16 cellular contexts compared by ENCODE assay signal in the genomic region with DNA sequence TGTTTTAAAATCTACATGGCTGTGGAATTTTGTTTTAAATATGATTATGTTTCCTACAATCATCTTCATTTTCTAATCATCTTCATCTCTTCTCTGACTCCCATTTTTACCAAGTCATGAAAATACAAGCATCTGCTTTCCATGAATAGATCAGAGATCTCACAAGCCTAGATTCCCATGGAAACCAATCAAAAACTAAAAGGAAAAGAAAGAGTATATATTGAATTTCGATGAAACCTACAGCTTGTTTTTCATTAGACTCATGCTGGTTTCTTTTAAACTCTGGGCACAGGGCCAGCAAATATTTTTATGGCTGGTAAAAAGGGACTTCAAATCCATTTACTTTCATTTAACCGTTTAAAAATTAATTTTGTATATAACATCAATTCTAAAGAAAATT. TPM values are rescaled to one million over a fixed set of nuclear protein-coding genes. Genes with fewer than 3 reads are reported as not detected.
A peak's percentile ranks its signal among the peaks of the same experiment; 100 is the strongest.
DNase-seq lines count a peak whose midpoint lies in the region; ATAC-seq, FAIRE-seq and TF ChIP-seq lines count a peak whose summit lies in the region.
"Had no signal": no experiment of that assay in that cellular context is flagged by ENCODE, and none has a peak within 500 bp of the region (broad histone marks: within the 10 kb centered on the region; RNA-seq: fewer than 3 reads in every experiment).

No MANE protein-coding gene starts in this region.

- H3K4me3 ChIP-seq in H1 (ENCODE audit: extremely low read depth in 1 of 4, insufficient read depth in 2 of 4, low read depth in 3 of 4, low read length in 4 of 4), result no peak overlapping the region
- H3K4me3 ChIP-seq in retinal pigment epithelial cell (ENCODE audit: low read length), result no peak overlapping the region
- no peak overlapping the region for H3K4me3 ChIP-seq in right lobe of liver

- TF ChIP-seq CTCF in H1 (IDR thresholded peaks at IDR 0.05; ENCODE audit: control extremely low read depth in 1 of 3, insufficient read depth in 1 of 3, low read depth in 1 of 3, low read length in 3 of 3), result no peak
- no peak for TF ChIP-seq CTCF in retinal pigment epithelial cell (conservative IDR thresholded peaks at IDR 0.05; ENCODE audit: low read depth, low read length)
- TF ChIP-seq CTCF in right lobe of liver (IDR thresholded peaks at IDR 0.05), result no peak

- H3K56ac ChIP-seq in H1 (replicated peaks; ENCODE audit: insufficient read length, low read depth, low read length), result no peak overlapping the region

- intact Hi-C loops in right lobe of liver (cut with DNase I), result no loop called here

- no peak for ATAC-seq in right lobe of liver

- no peak overlapping the region for H2BK15ac ChIP-seq in H1 (ENCODE audit: low read length)

- TF ChIP-seq EP300 in H1 (IDR thresholded peaks at IDR 0.05; ENCODE audit: borderline replicate concordance in 1 of 2, low read depth in 2 of 2, low read length in 2 of 2), result no peak

- no peak overlapping the region for H2BK120ac ChIP-seq in H1 (replicated peaks; ENCODE audit: low read depth, low read length)

- peaks cover 0 to 23% of the 10 kb centered on the region in 2 experiments; a peak in 2 of 4 replicates for H3K79me2 ChIP-seq in H1 (ENCODE audit: control insufficient read depth in 1 of 2, insufficient read depth in 2 of 2, low read length in 2 of 2)
- H3K79me2 ChIP-seq: parathyroid adenoma had no signal

- H4K91ac ChIP-seq in H1 (replicated peaks; ENCODE audit: insufficient read length, low read length), result no peak overlapping the region

- POLR2A ChIA-PET in H1 (lab: Charles Lee; ENCODE audit: partially characterized antibody), result interaction anchor here (1.9 kb wide), 1 partner anchor 9 kb away, joined by 6 read pairs; no protein-coding TSS in a partner anchor

- H3K9me3 ChIP-seq in H1 (ENCODE audit: insufficient read depth in 2 of 2, low read depth in 1 of 2, low read length in 1 of 2) (no peaks in the 10 kb centered on the region), right lobe of liver (no peaks in the 10 kb centered on the region)

- no peaks in the 10 kb centered on the region for H3K36me3 ChIP-seq in H1 (ENCODE audit: control insufficient read depth in 2 of 4, insufficient read depth in 4 of 4, low read length in 3 of 4)
- no peaks in the 10 kb centered on the region for H3K36me3 ChIP-seq in right lobe of liver

- TF ChIP-seq RAD21 in H1 (IDR thresholded peaks at IDR 0.05 in 1 of 2, conservative IDR thresholded peaks at IDR 0.05 in 1 of 2; ENCODE audit: low read depth in 2 of 2, low read length in 2 of 2), result no peak

- no peak overlapping the region for H2BK5ac ChIP-seq in H1 (ENCODE audit: low read depth, low read length)

- no peaks in the 10 kb centered on the region for H3K27me3 ChIP-seq in H1 (replicated peaks in 1 of 4; ENCODE audit: control insufficient read depth in 3 of 4, extremely low read depth in 1 of 4, insufficient read depth in 3 of 4, low read length in 3 of 4)
- no peaks in the 10 kb centered on the region for H3K27me3 ChIP-seq in right lobe of liver

- H3K4ac ChIP-seq in H1 (replicated peaks; ENCODE audit: insufficient read length, low read depth, low read length), result no peak overlapping the region

- H4K5ac ChIP-seq in H1 (ENCODE audit: insufficient read length, low read depth, low read length), result peak overlapping the region; percentile 49

- H3K23me2 ChIP-seq in H1 (ENCODE audit: low read depth, low read length), result peaks cover 2% of the 10 kb centered on the region; the same call in 1 of the 2 replicates

- H2BK12ac ChIP-seq in H1 (ENCODE audit: low read depth, low read length), result no peak overlapping the region

- no peak overlapping the region for H3K23ac ChIP-seq in H1 (ENCODE audit: insufficient read length)

- no peak overlapping the region for H2AFZ ChIP-seq in H1 (ENCODE audit: low read length)
- H2AFZ ChIP-seq: parathyroid adenoma had no signal

- no peaks in the 10 kb centered on the region for H4K20me1 ChIP-seq in H1 (replicated peaks in 1 of 2; ENCODE audit: control insufficient read depth in 1 of 2, insufficient read depth in 2 of 2, low read length in 2 of 2)

- no peak overlapping the region for H3K14ac ChIP-seq in H1 (ENCODE audit: insufficient read length)

- peaks cover 0 to 7% (median 3%) of the 10 kb centered on the region in 4 experiments; a peak in 2 of 7 replicates for H3K4me1 ChIP-seq in H1 (replicated peaks in 1 of 4; ENCODE audit: control insufficient read depth in 3 of 4, insufficient read depth in 4 of 4, low read length in 3 of 4)
- no peaks in the 10 kb centered on the region for H3K4me1 ChIP-seq in right lobe of liver

- H3K18ac ChIP-seq in H1 (ENCODE audit: extremely low read depth, low read length), result no peak overlapping the region

- no peak for TF ChIP-seq POLR2A in H1 (IDR thresholded peaks at IDR 0.05; ENCODE audit: control extremely low read depth in 1 of 2, low read depth in 2 of 2, low read length in 2 of 2)
- no peak for TF ChIP-seq POLR2A in right lobe of liver (IDR thresholded peaks at IDR 0.05)

- no peak overlapping the region for H3K4me2 ChIP-seq in H1 (ENCODE audit: insufficient read depth in 1 of 2, low read depth in 2 of 2, low read length in 2 of 2)

- H3K79me1 ChIP-seq in H1 (ENCODE audit: low read depth, low read length), result no peaks in the 10 kb centered on the region

- CTCF ChIA-PET in H1 (lab: Charles Lee; ENCODE audit: partially characterized antibody), result interaction anchor here (0.6 to 2.0 kb wide), 3 partner anchors 13 to 238 kb away, joined by 3 to 10 read pairs (median 3); no protein-coding TSS in a partner anchor

- H4K8ac ChIP-seq in H1 (ENCODE audit: extremely low read depth, insufficient read depth, low read length), result no peak overlapping the region

- 68% methylated on average over 2 of the region's 2 CpGs; no CpG with 5 or more reads in 1 of the 2 experiments for WGBS in H1 (ENCODE audit: extremely low coverage in 1 of 2, insufficient coverage in 1 of 2, insufficient read length in 1 of 2, insufficient replicate concordance in 2 of 2, low coverage in 1 of 2, low lambda C conversion rate in 2 of 2, missing lambda C conversion rate in 1 of 2), 2 experiments
- WGBS in right lobe of liver (ENCODE audit: insufficient coverage, low coverage, low lambda C conversion rate, missing lambda C conversion rate), result 46% methylated on average over 2 of the region's 2 CpGs

- no peak overlapping the region for H3K9ac ChIP-seq in H1 (replicated peaks in 1 of 4; ENCODE audit: extremely low read depth in 1 of 4, low read depth in 3 of 4, low read length in 3 of 4)
- H3K9ac ChIP-seq: parathyroid adenoma had no signal

- H2AK5ac ChIP-seq in H1 (ENCODE audit: low read depth, low read length), result no peak overlapping the region

- H2BK20ac ChIP-seq in H1 (ENCODE audit: low read length), result no peak overlapping the region

- H3K27ac ChIP-seq in H1 (ENCODE audit: low read depth, low read length), result no peak overlapping the region
- H3K27ac ChIP-seq in right lobe of liver, result no peak overlapping the region
- H3K27ac ChIP-seq: 22Rv1, parathyroid adenoma, RWPE1 had no signal

- DNase-seq in DMS 273 (lab: John Stamatoyannopoulos, UW; ENCODE audit: unreplicated experiment), result peak; percentile 5
- no peak for DNase-seq in DMS 273 treated with DMSO at 0.1 percent for 48 hours (lab: John Stamatoyannopoulos, UW)
- DNase-seq in NCI-H748 (lab: John Stamatoyannopoulos, UW; ENCODE audit: unreplicated experiment), result peak; percentile 90
- no peak for DNase-seq in H1 (ENCODE audit: low read depth in 1 of 2, low spot score in 2 of 2)
- peak; percentile 1 for DNase-seq in retinal pigment epithelial cell (ENCODE audit: low read depth)
- DNase-seq in right lobe of liver, result no peak
- no peak for DNase-seq in occipital lobe (lab: John Stamatoyannopoulos, UW)
- no peak for DNase-seq in activated T-cell treated with anti-CD3 and anti-CD28 coated beads, Interleukin-2, amount 50 U/mL, for 1 hour
- DNase-seq: central memory CD4-positive, alpha-beta T cell; glutamatergic neuron; NCI-H82; T-helper 2 cell had no signal

- FAIRE-seq in H1 (lab: Jason Lieb, UNC), result no peak
- FAIRE-seq: endometrium had no signal

TF ChIP-seq in H1, 55 proteins besides CTCF, POLR2A, EP300 and RAD21 (continues in another document):
- TF ChIP-seq TEAD4 (IDR thresholded peaks at IDR 0.05; ENCODE audit: low read depth, low read length) (no peak), GABPA (IDR thresholded peaks at IDR 0.05; ENCODE audit: borderline replicate concordance, insufficient read depth, low read length) (no peak), SUZ12 (IDR thresholded peaks at IDR 0.05; ENCODE audit: low read length) (no peak), RXRA (IDR thresholded peaks at IDR 0.05; ENCODE audit: insufficient read depth, low read depth, low read length) (no peak)
- TF ChIP-seq, protein P1, sequence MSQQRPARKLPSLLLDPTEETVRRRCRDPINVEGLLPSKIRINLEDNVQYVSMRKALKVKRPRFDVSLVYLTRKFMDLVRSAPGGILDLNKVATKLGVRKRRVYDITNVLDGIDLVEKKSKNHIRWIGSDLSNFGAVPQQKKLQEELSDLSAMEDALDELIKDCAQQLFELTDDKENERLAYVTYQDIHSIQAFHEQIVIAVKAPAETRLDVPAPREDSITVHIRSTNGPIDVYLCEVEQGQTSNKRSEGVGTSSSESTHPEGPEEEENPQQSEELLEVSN (IDR thresholded peaks at IDR 0.05), result no peak

RNA-seq across cellular contexts. Expression of a gene that starts 51.2 kb away (rescaled TPM):
- 6.7 and 6.9 TPM in 2 replicates for total RNA-seq in H1 (2021; fragmentation: NEBNext Ultra II Directional; extraction: Animal tissue kit (Norgen Biotek cat#: 25700))
- 2.8 and 4.1 TPM in 2 replicates for polyA plus RNA-seq in H1 (2011; rRNA removed)
- polyA plus RNA-seq in H1 (2011; cell fraction: cytosol; rRNA removed), result 5.1 TPM
- 8.5 TPM for polyA plus RNA-seq in H1 (2011; cell fraction: nucleus; rRNA removed)
- 4.9 to 6.2 TPM (median 5.4 TPM) in 4 replicates for polyA plus RNA-seq in H1 (2012, experiment 1 of 2)
- 0.37 TPM for polyA plus RNA-seq in H1 (2012, experiment 2 of 2)
- 4.4 TPM for polyA plus RNA-seq in H1 (2013, experiment 1 of 2)
- polyA plus RNA-seq in H1 (2013, experiment 2 of 2), result 3.5 TPM
- 15.2 and 22.2 TPM in 2 replicates for polyA minus RNA-seq in H1 (2011; rRNA and poly(A)+ RNA removed)
- 5.7 TPM for polyA minus RNA-seq in H1 (2011; cell fraction: cytosol; rRNA and poly(A)+ RNA removed)
- polyA minus RNA-seq in H1 (2011; cell fraction: nucleus; rRNA and poly(A)+ RNA removed), result 31.8 TPM
- total RNA-seq in right lobe of liver (10 to 100 TPM; 10.6 to 23.2 (median 16.8) TPM), occipital lobe (24.2 TPM)

RNA-seq across cellular contexts. Expression of a gene that starts 51.4 kb away (rescaled TPM):
- total RNA-seq in H1 (2021; fragmentation: NEBNext Ultra II Directional; extraction: Animal tissue kit (Norgen Biotek cat#: 25700)), result 14.1 and 15.6 TPM in 2 replicates
- polyA plus RNA-seq in H1 (2011; rRNA removed), result 3.7 and 5.7 TPM in 2 replicates
- polyA plus RNA-seq in H1 (2011; cell fraction: cytosol; rRNA removed), result 5.9 TPM
- polyA plus RNA-seq in H1 (2011; cell fraction: nucleus; rRNA removed), result 4.2 TPM
- polyA plus RNA-seq in H1 (2012, experiment 1 of 2), result 10.7 to 17.0 TPM (median 12.8 TPM) in 4 replicates
- 2.9 TPM for polyA plus RNA-seq in H1 (2012, experiment 2 of 2)
- polyA plus RNA-seq in H1 (2013, experiment 1 of 2), result 30.3 TPM
- polyA plus RNA-seq in H1 (2013, experiment 2 of 2), result 32.3 TPM
- 3.1 and 4.4 TPM in 2 replicates for polyA minus RNA-seq in H1 (2011; rRNA and poly(A)+ RNA removed)
- polyA minus RNA-seq in H1 (2011; cell fraction: cytosol; rRNA and poly(A)+ RNA removed), result 6.9 TPM
- polyA minus RNA-seq in H1 (2011; cell fraction: nucleus; rRNA and poly(A)+ RNA removed), result 9.2 TPM
- total RNA-seq in right lobe of liver (10 to 100 TPM; 16.8 to 21.4 (median 18.5) TPM), occipital lobe (31.5 TPM)

Comparison
In these comparisons a context has a peak if more than half of its experiments do, and no peak if none do; other contexts are left out.
1. DNase-seq: peak in DMS 273 (single experiment), NCI-H748 (single experiment) and retinal pigment epithelial cell (single experiment); none in DMS 273 treated with DMSO at 0.1 percent for 48 hours (single experiment), H1 (0 of 2), right lobe of liver (0 of 3), occipital lobe (single experiment) and activated T-cell treated with anti-CD3 and anti-CD28 coated beads, Interleukin-2, amount 50 U/mL, for 1 hour (single experiment).